ENCODE assay signal across 12 cellular contexts in genomic region chr14:33943081-33943480, GRCh38. TPM values are rescaled to one million over a fixed set of nuclear protein-coding genes. Genes with fewer than 3 reads are reported as not detected.
DNase-seq lines count a peak whose midpoint lies in the region; ATAC-seq and TF ChIP-seq lines count a peak whose summit lies in the region.
"Had no signal": no experiment of that assay in that cellular context is flagged by ENCODE, and none has a peak within 500 bp of the region (broad histone marks: within the 10 kb centered on the region; RNA-seq: fewer than 3 reads in every experiment).

No MANE protein-coding gene starts in this region.

- H3K4me3 ChIP-seq in SK-N-SH (ENCODE audit: low read depth in 2 of 2, low read length in 1 of 2) = no peak overlapping the region
- peak overlapping the region in 1 of 2 donors; percentile 28 for H3K4me3 ChIP-seq in mucosa of rectum (ENCODE audit: low read length in 2 of 2)

- H2AFZ ChIP-seq in SK-N-SH (ENCODE audit: low read depth) = no peak overlapping the region

- POLR2A ChIA-PET in SK-N-SH (lab: Yijun Ruan, JAX) = no interaction called here

- H3K36me3 ChIP-seq in SK-N-SH (replicated peaks in 1 of 2; ENCODE audit: control insufficient read depth in 1 of 2, insufficient read depth in 2 of 2, low read length in 1 of 2) (no peaks in the 10 kb centered on the region), mucosa of rectum (ENCODE audit: control insufficient read depth in 2 of 2, insufficient read depth in 2 of 2, low read length in 2 of 2) (no peaks in the 10 kb centered on the region)

- no peaks in the 10 kb centered on the region for H3F3A ChIP-seq in SK-N-SH (replicated peaks; ENCODE audit: insufficient read depth)

- no peaks in the 10 kb centered on the region for H4K20me1 ChIP-seq in SK-N-SH (ENCODE audit: insufficient read depth)

- H3K9ac ChIP-seq in SK-N-SH (no peak overlapping the region), mucosa of rectum (ENCODE audit: low read depth in 1 of 2, low read length in 2 of 2) (no peak overlapping the region)

- H3K27ac ChIP-seq in SK-N-SH (ENCODE audit: low read depth in 2 of 2, low read length in 1 of 2) (peak overlapping the region in 1 of 2 experiments; percentile 34; a peak in 1 of 4 replicates), mucosa of rectum (ENCODE audit: low read depth in 2 of 2, low read length in 2 of 2) (peak overlapping the region; percentile 1 to 45)

- no peak for TF ChIP-seq EP300 in SK-N-SH (IDR thresholded peaks at IDR 0.05; ENCODE audit: borderline replicate concordance in 1 of 2, low read depth in 1 of 2, low read length in 1 of 2)

- no peaks in the 10 kb centered on the region for H3K9me3 ChIP-seq in SK-N-SH
- no peaks in the 10 kb centered on the region for H3K9me3 ChIP-seq in mucosa of rectum (ENCODE audit: control insufficient read depth in 2 of 2, low read length in 2 of 2)
- H3K9me3 ChIP-seq: Caco-2 had no signal

- ATAC-seq in GM21576 (IDR thresholded peaks at IDR 0.05; ENCODE audit: unreplicated experiment) = no peak
- ATAC-seq in GM18861 (IDR thresholded peaks at IDR 0.05; ENCODE audit: unreplicated experiment) = no peak
- ATAC-seq: activated CD4-positive, CD25-positive, alpha-beta regulatory T cell treated with anti-CD3 and anti-CD28 coated beads, Interleukin-2, amount 50 U/mL, for 24 hours; HCT116 had no signal

- no peak for TF ChIP-seq CTCF in SK-N-SH (IDR thresholded peaks at IDR 0.05)

- H3K79me2 ChIP-seq in SK-N-SH (ENCODE audit: insufficient read depth) = no peaks in the 10 kb centered on the region

- no peak for TF ChIP-seq RAD21 in SK-N-SH (IDR thresholded peaks at IDR 0.05; ENCODE audit: low read length)

- 37% methylated on average over 5 of the region's 5 CpGs for WGBS in SK-N-SH (ENCODE audit: low lambda C conversion rate)

- H3K27me3 ChIP-seq in SK-N-SH (ENCODE audit: insufficient read depth) = no peaks in the 10 kb centered on the region
- H3K27me3 ChIP-seq in mucosa of rectum (ENCODE audit: control insufficient read depth in 2 of 2, insufficient read depth in 2 of 2, low read length in 2 of 2) = no peaks in the 10 kb centered on the region

- CTCF ChIA-PET in SK-N-SH (lab: Yijun Ruan, JAX) = interaction anchor here (1.1 to 1.5 kb wide), 3 partner anchors 10 to 284 kb away, joined by 3 to 4 read pairs (median 3); no protein-coding TSS in a partner anchor

- DNase-seq in DMS153 (lab: John Stamatoyannopoulos, UW) = peak; percentile 90
- peak; percentile 35 for DNase-seq in NCI-H187 treated with DMSO at 0.1 percent for 48 hours (lab: John Stamatoyannopoulos, UW)
- DNase-seq in SK-N-SH = peak; percentile 74
- no peak for DNase-seq in HuH-7 (ENCODE audit: low spot score)
- DNase-seq in activated T-cell treated with anti-CD3 and anti-CD28 coated beads, Interleukin-2, amount 50 U/mL, for 48 hours = no peak
- DNase-seq: Caco-2, islet precursor cell had no signal

- H3K9me2 ChIP-seq in SK-N-SH = no peaks in the 10 kb centered on the region

- no peak overlapping the region for H3K4me2 ChIP-seq in SK-N-SH

- H3K4me1 ChIP-seq in SK-N-SH (ENCODE audit: control insufficient read depth in 1 of 2, insufficient read depth in 2 of 2, low read depth in 1 of 2, low read length in 1 of 2) = peaks cover 0 to 17% of the 10 kb centered on the region in 2 experiments; a peak in 2 of 4 replicates
- H3K4me1 ChIP-seq in mucosa of rectum (ENCODE audit: control insufficient read depth in 2 of 2, insufficient read depth in 2 of 2, low read length in 2 of 2) = peaks cover 22 to 34% of the 10 kb centered on the region in 2 donors

TF ChIP-seq in SK-N-SH, 30 proteins besides CTCF, POLR2A, EP300 and RAD21:
- 0 out of 2 replicates have a peak, but pooled peaks have one; percentile 5 for TF ChIP-seq GATA2 (CRISPR knock-in tag; IDR thresholded peaks at IDR 0.05)
- no peak for TF ChIP-seq USF1 (IDR thresholded peaks at IDR 0.05; ENCODE audit: borderline replicate concordance, low read depth)
- no peak for TF ChIP-seq FOXM1 (IDR thresholded peaks at IDR 0.05; ENCODE audit: low read depth)
- TF ChIP-seq NFIC (IDR thresholded peaks at IDR 0.05; ENCODE audit: borderline replicate concordance) = 0 out of 2 replicates have a peak, but pooled peaks have one; percentile 25
- no peak for TF ChIP-seq CHD2 (IDR thresholded peaks at IDR 0.05; ENCODE audit: low read length, partially characterized antibody)

RNA-seq across cellular contexts. Expression of gene EGLN3, which starts 7.8 kb away (rescaled TPM):
- 0.31 and 0.76 TPM in 2 replicates for polyA plus RNA-seq in SK-N-SH (2012; rRNA removed)
- 0.36 and 0.43 TPM in 2 replicates for polyA plus RNA-seq in SK-N-SH (2012; cell fraction: cytosol; rRNA removed)
- 0.14 and 0.26 TPM in 2 replicates for polyA plus RNA-seq in SK-N-SH (2012; cell fraction: nucleus; rRNA removed)

Comparison
In these comparisons a context has a peak if more than half of its experiments do, and no peak if none do; other contexts are left out.
1. DNase-seq: peak in DMS153 (single experiment), NCI-H187 treated with DMSO at 0.1 percent for 48 hours (single experiment) and SK-N-SH (single experiment); none in HuH-7 (single experiment) and activated T-cell treated with anti-CD3 and anti-CD28 coated beads, Interleukin-2, amount 50 U/mL, for 48 hours (0 of 2).